Comparison of ENCODE assay signal across 29 cellular contexts in the genomic region with DNA sequence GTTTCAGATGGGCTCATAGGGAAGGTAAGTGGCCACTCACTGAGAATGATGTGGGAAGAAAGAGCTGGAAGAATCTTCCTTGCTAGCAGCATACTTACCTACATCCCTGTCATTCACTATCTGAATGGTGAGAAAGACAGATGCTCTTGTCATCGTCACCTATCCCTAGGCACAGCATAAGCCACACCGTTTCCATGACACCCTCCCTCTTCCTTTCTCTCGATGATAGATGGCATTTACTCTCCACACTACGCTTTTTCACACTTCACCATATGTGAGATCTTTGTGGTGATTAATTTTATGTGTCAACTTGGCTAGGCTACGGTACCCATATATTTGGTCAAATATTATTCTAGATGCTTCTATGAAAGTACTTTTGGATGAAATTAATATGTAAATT. TPM values are rescaled to one million over a fixed set of nuclear protein-coding genes. Genes with fewer than 3 reads are reported as not detected.
DNase-seq lines count a peak whose midpoint lies in the region; ATAC-seq and TF ChIP-seq lines count a peak whose summit lies in the region.
"Had no signal": no experiment of that assay in that cellular context is flagged by ENCODE, and none has a peak within 500 bp of the region (broad histone marks: within the 10 kb centered on the region; RNA-seq: fewer than 3 reads in every experiment).

No MANE protein-coding gene starts in this region.

- H3K36me3 Mint-ChIP-seq in effector memory CD8-positive, alpha-beta T cell (ENCODE audit: insufficient read depth), result no peaks in the 10 kb centered on the region
- H3K36me3 Mint-ChIP-seq in natural killer cell, result no peaks in the 10 kb centered on the region
- H3K36me3 Mint-ChIP-seq in neural progenitor cell, result no peaks in the 10 kb centered on the region
- H3K36me3 Mint-ChIP-seq: CD8-positive, alpha-beta T cell; T-cell had no signal

- H3K9me3 ChIP-seq in neural progenitor cell (ENCODE audit: low read depth), result no peaks in the 10 kb centered on the region
- H3K9me3 ChIP-seq: Caco-2 had no signal

- H3K9ac ChIP-seq in neural progenitor cell, result no peak overlapping the region
- H3K9ac ChIP-seq: GM23248 had no signal

- no peaks in the 10 kb centered on the region for H3K9me3 Mint-ChIP-seq in effector memory CD8-positive, alpha-beta T cell
- H3K9me3 Mint-ChIP-seq in natural killer cell (no peaks in the 10 kb centered on the region), neural progenitor cell (no peaks in the 10 kb centered on the region)
- H3K9me3 Mint-ChIP-seq: CD8-positive, alpha-beta T cell; T-cell had no signal

- peak; percentile 29 for DNase-seq in D341Med (ENCODE audit: low spot score)
- DNase-seq in NCI-H524 treated with DMSO at 0.1 percent for 48 hours (lab: John Stamatoyannopoulos, UW), result peak; percentile 60
- no peak for DNase-seq in effector memory CD8-positive, alpha-beta T cell
- DNase-seq in natural killer cell, result no peak
- DNase-seq in retina, result no peak
- DNase-seq in stimulated activated naive CD4-positive, alpha-beta T cell (lab: John Stamatoyannopoulos, UW), result no peak
- no peak for DNase-seq in neural progenitor cell (ENCODE audit: low spot score)
- no peak for DNase-seq in sciatic nerve (ENCODE audit: low spot score)
- DNase-seq: Caco-2; CD8-positive, alpha-beta T cell; DMS153; DND-41; GM23248; H7; KBM-7; MV-4-11; NCI-H1105; NCI-H146; NCI-H1930; NCI-H2107; NCI-H446 treated with DMSO at 0.1 percent for 48 hours; NCI-H774; SHP77 had no signal

- H3K36me3 ChIP-seq in neural progenitor cell, result no peaks in the 10 kb centered on the region

- ATAC-seq in effector memory CD8-positive, alpha-beta T cell (replicated peaks), result peak; percentile 83
- ATAC-seq in natural killer cell, result peak; percentile 85 to 99 (median 95)
- ATAC-seq in sciatic nerve, result no peak
- ATAC-seq: CD8-positive, alpha-beta T cell; HepG2; Panc1; T-cell had no signal

- H3K4me1 Mint-ChIP-seq in effector memory CD8-positive, alpha-beta T cell (ENCODE audit: low read depth in 2 of 2), result peaks cover 0 to 6% of the 10 kb centered on the region in 2 donors
- H3K4me1 Mint-ChIP-seq in natural killer cell, result peaks cover 12 to 13% of the 10 kb centered on the region in 2 donors
- H3K4me1 Mint-ChIP-seq in neural progenitor cell, result peaks cover 2% of the 10 kb centered on the region
- H3K4me1 Mint-ChIP-seq: T-cell had no signal

- no peaks in the 10 kb centered on the region for H3K4me1 ChIP-seq in neural progenitor cell
- H3K4me1 ChIP-seq: Caco-2 had no signal

- no peak overlapping the region for H3K27ac Mint-ChIP-seq in effector memory CD8-positive, alpha-beta T cell
- H3K27ac Mint-ChIP-seq in natural killer cell, result peak overlapping the region in 1 of 2 donors; percentile 50
- no peak overlapping the region for H3K27ac Mint-ChIP-seq in neural progenitor cell
- H3K27ac Mint-ChIP-seq: B cell; CD8-positive, alpha-beta T cell; T-cell had no signal

- H3K4me2 ChIP-seq in neural progenitor cell, result no peak overlapping the region

- no peaks in the 10 kb centered on the region for H3F3A ChIP-seq in neural progenitor cell (ENCODE audit: low read depth)

- intact Hi-C loops in natural killer cell (cut with micrococcal nuclease) (loop anchor here (10.0 kb wide), 1 partner anchor 61 kb away; no protein-coding TSS in a partner anchor), sciatic nerve (cut with DNase I) (no loop called here)

- H3K27me3 Mint-ChIP-seq in effector memory CD8-positive, alpha-beta T cell, result peaks cover 9% of the 10 kb centered on the region in 2 donors
- peaks cover 0 to 2% of the 10 kb centered on the region in 2 donors for H3K27me3 Mint-ChIP-seq in natural killer cell (ENCODE audit: low read depth in 2 of 2)
- H3K27me3 Mint-ChIP-seq in neural progenitor cell (ENCODE audit: insufficient read depth, low read depth), result peaks cover 4% of the 10 kb centered on the region

- no peaks in the 10 kb centered on the region for H3K27me3 ChIP-seq in neural progenitor cell

- H3K79me2 ChIP-seq in neural progenitor cell (ENCODE audit: low read depth), result no peaks in the 10 kb centered on the region

- H2AFZ ChIP-seq in neural progenitor cell (replicated peaks), result no peak overlapping the region
- H2AFZ ChIP-seq: GM23248 had no signal

- no peaks in the 10 kb centered on the region for H4K20me1 ChIP-seq in neural progenitor cell (ENCODE audit: low read depth)

- H3K4me3 Mint-ChIP-seq in effector memory CD8-positive, alpha-beta T cell, result no peak overlapping the region
- H3K4me3 Mint-ChIP-seq in natural killer cell (no peak overlapping the region), neural progenitor cell (no peak overlapping the region)
- H3K4me3 Mint-ChIP-seq: B cell; CD8-positive, alpha-beta T cell; T-cell had no signal

- no peak overlapping the region for H3K4me3 ChIP-seq in neural progenitor cell
- H3K4me3 ChIP-seq: GM23248 had no signal

- no peak for TF ChIP-seq CTCF in natural killer cell (IDR thresholded peaks at IDR 0.05)
- TF ChIP-seq CTCF in neural progenitor cell (IDR thresholded peaks at IDR 0.05), result no peak

- H3K27ac ChIP-seq in neural progenitor cell, result no peak overlapping the region
- H3K27ac ChIP-seq: C4-2B, GM23248, RWPE1 had no signal

RNA-seq across cellular contexts. Expression of gene FER, which starts 44.4 kb away (rescaled TPM):
- total RNA-seq in natural killer cell, result 10 to 100 TPM; 17.3 to 25.2 (median 19.4) TPM
- total RNA-seq in neural progenitor cell (ENCODE audit: low replicate concordance), result 10.6 and 25.0 TPM in 2 replicates
- 99.2 TPM for total RNA-seq in sciatic nerve

Comparison
In these comparisons a context has a peak if more than half of its experiments do, and no peak if none do; other contexts are left out.
1. DNase-seq: peak in D341Med (single experiment) and NCI-H524 treated with DMSO at 0.1 percent for 48 hours (single experiment); none in effector memory CD8-positive, alpha-beta T cell (0 of 3), natural killer cell (single experiment), retina (single experiment), stimulated activated naive CD4-positive, alpha-beta T cell (0 of 6), neural progenitor cell (single experiment) and sciatic nerve (single experiment).